10 cellular contexts compared by ENCODE assay signal in genomic region chr11:1342946-1343345, GRCh38. TPM values are rescaled to one million over a fixed set of nuclear protein-coding genes. Genes with fewer than 3 reads are reported as not detected.
DNase-seq lines count a peak whose midpoint lies in the region; ATAC-seq and TF ChIP-seq lines count a peak whose summit lies in the region.
"Had no signal": no experiment of that assay in that cellular context is flagged by ENCODE, and none has a peak within 500 bp of the region (broad histone marks: within the 10 kb centered on the region; RNA-seq: fewer than 3 reads in every experiment).

No MANE protein-coding gene starts in this region.

- POLR2A ChIA-PET in activated CD4-positive, alpha-beta memory T cell treated with anti-CD3 and anti-CD28 coated beads for 36 hours (lab: Charles Lee), result no interaction called here
- POLR2A ChIA-PET in activated CD4-positive, alpha-beta memory T cell treated with anti-CD3 and anti-CD28 coated beads, Interleukin-2, amount 10 ng/mL, durations not matched to agents 7 days and 5 days (lab: Charles Lee), result no interaction called here

- no peak overlapping the region for H3K27ac Mint-ChIP-seq in activated CD4-positive, alpha-beta memory T cell treated with anti-CD3 and anti-CD28 coated beads for 36 hours
- no peak overlapping the region for H3K27ac Mint-ChIP-seq in activated CD4-positive, alpha-beta memory T cell treated with anti-CD3 and anti-CD28 coated beads, Interleukin-2, amount 10 ng/mL, durations not matched to agents 7 days and 5 days
- no peak overlapping the region for H3K27ac Mint-ChIP-seq in osteocyte (ENCODE audit: unreplicated experiment)
- H3K27ac Mint-ChIP-seq: CD8-positive, alpha-beta memory T cell had no signal

- peaks cover 5% of the 10 kb centered on the region for H3K9me3 Mint-ChIP-seq in activated CD4-positive, alpha-beta memory T cell treated with anti-CD3 and anti-CD28 coated beads for 36 hours
- no peaks in the 10 kb centered on the region for H3K9me3 Mint-ChIP-seq in activated CD4-positive, alpha-beta memory T cell treated with anti-CD3 and anti-CD28 coated beads, Interleukin-2, amount 10 ng/mL, durations not matched to agents 7 days and 5 days
- no peaks in the 10 kb centered on the region for H3K9me3 Mint-ChIP-seq in osteocyte (ENCODE audit: unreplicated experiment)

- no peaks in the 10 kb centered on the region for H3K27me3 Mint-ChIP-seq in activated CD4-positive, alpha-beta memory T cell treated with anti-CD3 and anti-CD28 coated beads for 36 hours
- H3K27me3 Mint-ChIP-seq in activated CD4-positive, alpha-beta memory T cell treated with anti-CD3 and anti-CD28 coated beads, Interleukin-2, amount 10 ng/mL, durations not matched to agents 7 days and 5 days, result peaks cover 2% of the 10 kb centered on the region
- H3K27me3 Mint-ChIP-seq in osteocyte (ENCODE audit: unreplicated experiment), result peaks cover 10% of the 10 kb centered on the region

- H3K4me1 Mint-ChIP-seq in activated CD4-positive, alpha-beta memory T cell treated with anti-CD3 and anti-CD28 coated beads for 36 hours (ENCODE audit: low read depth), result no peaks in the 10 kb centered on the region
- H3K4me1 Mint-ChIP-seq in activated CD4-positive, alpha-beta memory T cell treated with anti-CD3 and anti-CD28 coated beads, Interleukin-2, amount 10 ng/mL, durations not matched to agents 7 days and 5 days, result peaks cover 4% of the 10 kb centered on the region
- H3K4me1 Mint-ChIP-seq in osteocyte (ENCODE audit: unreplicated experiment), result peaks cover 2% of the 10 kb centered on the region

- peak; percentile 5 for DNase-seq in activated CD4-positive, alpha-beta memory T cell treated with anti-CD3 and anti-CD28 coated beads for 36 hours
- DNase-seq in activated CD4-positive, alpha-beta memory T cell treated with anti-CD3 and anti-CD28 coated beads, Interleukin-2, amount 10 ng/mL, durations not matched to agents 7 days and 5 days, result no peak
- peak; percentile 11 for DNase-seq in ecto neural progenitor cell (ENCODE audit: low spot score)
- DNase-seq in osteocyte (ENCODE audit: extremely low spot score, unreplicated experiment), result peak; percentile 54
- no peak for DNase-seq in cerebellar cortex (ENCODE audit: low spot score)
- DNase-seq in hypothalamus (lab: John Stamatoyannopoulos, UW), result no peak
- DNase-seq: CD8-positive, alpha-beta memory T cell; DND-41; GDM1 had no signal

- no peak for TF ChIP-seq CTCF in osteocyte (IDR thresholded peaks at IDR 0.05)

- ATAC-seq in HG02610 (IDR thresholded peaks at IDR 0.05; ENCODE audit: unreplicated experiment), result no peak

- CTCF ChIA-PET in activated CD4-positive, alpha-beta memory T cell treated with anti-CD3 and anti-CD28 coated beads for 36 hours (lab: Charles Lee), result interaction anchor here (0.9 kb wide), 1 partner anchor 19 kb away, joined by 3 read pairs; no protein-coding TSS in a partner anchor
- CTCF ChIA-PET in activated CD4-positive, alpha-beta memory T cell treated with anti-CD3 and anti-CD28 coated beads, Interleukin-2, amount 10 ng/mL, durations not matched to agents 7 days and 5 days (lab: Charles Lee), result interaction anchor here (1.6 kb wide), 1 partner anchor 232 kb away, joined by 4 read pairs; no protein-coding TSS in a partner anchor

- H3K4me3 Mint-ChIP-seq in activated CD4-positive, alpha-beta memory T cell treated with anti-CD3 and anti-CD28 coated beads for 36 hours, result no peak overlapping the region
- H3K4me3 Mint-ChIP-seq in activated CD4-positive, alpha-beta memory T cell treated with anti-CD3 and anti-CD28 coated beads, Interleukin-2, amount 10 ng/mL, durations not matched to agents 7 days and 5 days, result no peak overlapping the region
- no peak overlapping the region for H3K4me3 Mint-ChIP-seq in osteocyte (ENCODE audit: unreplicated experiment)
- H3K4me3 Mint-ChIP-seq: CD8-positive, alpha-beta memory T cell had no signal

- no peaks in the 10 kb centered on the region for H3K36me3 Mint-ChIP-seq in activated CD4-positive, alpha-beta memory T cell treated with anti-CD3 and anti-CD28 coated beads for 36 hours
- H3K36me3 Mint-ChIP-seq in activated CD4-positive, alpha-beta memory T cell treated with anti-CD3 and anti-CD28 coated beads, Interleukin-2, amount 10 ng/mL, durations not matched to agents 7 days and 5 days (ENCODE audit: low read depth), result no peaks in the 10 kb centered on the region
- H3K36me3 Mint-ChIP-seq in osteocyte (ENCODE audit: unreplicated experiment), result no peaks in the 10 kb centered on the region
- H3K36me3 Mint-ChIP-seq: CD8-positive, alpha-beta memory T cell had no signal

- intact Hi-C loops in activated CD4-positive, alpha-beta memory T cell treated with anti-CD3 and anti-CD28 coated beads for 36 hours (cut with micrococcal nuclease), result no loop called here

RNA-seq across cellular contexts. Expression of gene TOLLIP, which starts 33.5 kb away (rescaled TPM):
- 10 to 100 TPM; 30.0 to 32.1 TPM for total RNA-seq in activated CD4-positive, alpha-beta memory T cell treated with anti-CD3 and anti-CD28 coated beads for 36 hours
- total RNA-seq in activated CD4-positive, alpha-beta memory T cell treated with anti-CD3 and anti-CD28 coated beads, Interleukin-2, amount 10 ng/mL, durations not matched to agents 7 days and 5 days, result 10 to 100 TPM; 33.9 to 36.8 TPM
- 63.2 and 71.6 TPM in 2 replicates for total RNA-seq in osteocyte

RNA-seq across cellular contexts. Expression of gene BRSK2, which starts 46.8 kb away (rescaled TPM):
- total RNA-seq in activated CD4-positive, alpha-beta memory T cell treated with anti-CD3 and anti-CD28 coated beads for 36 hours, result under 1 TPM; 0.46 to 0.64 TPM
- under 1 TPM in 1 of 2 experiments, not detected in 1; 0.18 TPM for total RNA-seq in activated CD4-positive, alpha-beta memory T cell treated with anti-CD3 and anti-CD28 coated beads, Interleukin-2, amount 10 ng/mL, durations not matched to agents 7 days and 5 days
- total RNA-seq in osteocyte, result 1.7 and 1.9 TPM in 2 replicates

Comparison
In these comparisons a context has a peak if more than half of its experiments do, and no peak if none do; other contexts are left out.
1. DNase-seq: peak in activated CD4-positive, alpha-beta memory T cell treated with anti-CD3 and anti-CD28 coated beads for 36 hours (single experiment), ecto neural progenitor cell (single experiment) and osteocyte (single experiment); none in activated CD4-positive, alpha-beta memory T cell treated with anti-CD3 and anti-CD28 coated beads, Interleukin-2, amount 10 ng/mL, durations not matched to agents 7 days and 5 days (single experiment), cerebellar cortex (single experiment) and hypothalamus (0 of 51).